In genomic region chr22:23561025-23561510, GRCh38 we compare ENCODE assay signal across 13 cellular contexts. TPM values are rescaled to one million over a fixed set of nuclear protein-coding genes. Genes with fewer than 3 reads are reported as not detected.
"Had no signal": no experiment of that assay in that cellular context is flagged by ENCODE, and none has a peak within 500 bp of the region (broad histone marks: within the 10 kb centered on the region; RNA-seq: fewer than 3 reads in every experiment).

No MANE protein-coding gene starts in this region.

RNA-seq across cellular contexts. Expression of gene IGLL1, which starts 19.0 kb away (rescaled TPM):
- total RNA-seq: activated B cell treated with CpG ODN at 0.5 μM for 24 hours; activated CD4-positive, alpha-beta T cell treated with anti-CD3 and anti-CD28 coated beads for 36 hours; activated CD4-positive, alpha-beta T cell treated with anti-CD3 and anti-CD28 coated beads, Interleukin-2, amount 10 ng/mL, durations not matched to agents 7 days and 5 days; activated CD8-positive, alpha-beta T cell treated with anti-CD3 and anti-CD28 coated beads, Interleukin-2, amount 10 ng/mL, durations not matched to agents 7 days and 5 days; activated naive CD4-positive, alpha-beta T cell treated with anti-CD3 and anti-CD28 coated beads for 36 hours; activated naive CD4-positive, alpha-beta T cell treated with anti-CD3 and anti-CD28 coated beads, Interleukin-2, amount 50 U/mL, for 72 hours; activated naive CD8-positive, alpha-beta T cell treated with anti-CD3 and anti-CD28 coated beads for 36 hours; adrenal gland; aorta; astrocyte; body of pancreas; breast epithelium; cardiac septum had no signal
- polyA plus RNA-seq: aorta had no signal
